9 cellular contexts compared by ENCODE assay signal in genomic region chr1:50978144-50978851, GRCh38. TPM values are rescaled to one million over a fixed set of nuclear protein-coding genes. Genes with fewer than 3 reads are reported as not detected.
DNase-seq lines count a peak whose midpoint lies in the region; ATAC-seq, FAIRE-seq and TF ChIP-seq lines count a peak whose summit lies in the region.
"Had no signal": no experiment of that assay in that cellular context is flagged by ENCODE, and none has a peak within 500 bp of the region (broad histone marks: within the 10 kb centered on the region; RNA-seq: fewer than 3 reads in every experiment).

No MANE protein-coding gene starts in this region.

- no peak for FAIRE-seq in astrocyte (lab: Jason Lieb, UNC)
- FAIRE-seq: islet of Langerhans had no signal

- WGBS in hepatocyte (ENCODE audit: low lambda C conversion rate, missing lambda C conversion rate) = 3% methylated on average over 35 of the region's 42 CpGs
- 2 to 7% (median 3%) methylated on average over 22 to 42 of the region's 42 CpGs for WGBS in psoas muscle, 3 donors

- DNase-seq in ELR (ENCODE audit: low read depth) (peak; percentile 84), HuH-7 (ENCODE audit: low spot score) (peak; percentile 54), Peyer's patch (peak in 2 of 3 donors; percentile 74 to 82), astrocyte (ENCODE audit: low read depth) (no peak), hepatocyte (ENCODE audit: low spot score) (peak; percentile 55), psoas muscle (peak; percentile 74 to 89), middle frontal gyrus (ENCODE audit: extremely low spot score, low spot score) (no peak)

- H3K9ac ChIP-seq in astrocyte (ENCODE audit: low read length) = peak overlapping the region; percentile 87

- H3K36me3 ChIP-seq in Peyer's patch = no peaks in the 10 kb centered on the region
- no peaks in the 10 kb centered on the region for H3K36me3 ChIP-seq in astrocyte (ENCODE audit: insufficient read depth, low read length)
- no peaks in the 10 kb centered on the region for H3K36me3 ChIP-seq in hepatocyte (replicated peaks; ENCODE audit: insufficient read depth, low read depth)
- H3K36me3 ChIP-seq in psoas muscle (ENCODE audit: insufficient read depth in 1 of 2, low read depth in 1 of 2) = no peaks in the 10 kb centered on the region

- intact Hi-C loops in psoas muscle (cut with DNase I) = no loop called here

- H4K20me1 ChIP-seq in astrocyte (ENCODE audit: insufficient read depth, low read length) (no peaks in the 10 kb centered on the region), hepatocyte (ENCODE audit: insufficient read depth, poor library complexity, severe bottlenecking) (no peaks in the 10 kb centered on the region)

- H3K9me3 Mint-ChIP-seq in astrocyte (ENCODE audit: unreplicated experiment) = no peaks in the 10 kb centered on the region

- H3K27me3 ChIP-seq in Peyer's patch (no peaks in the 10 kb centered on the region), astrocyte (ENCODE audit: insufficient read depth, low read length) (no peaks in the 10 kb centered on the region), hepatocyte (peaks cover 97% of the 10 kb centered on the region), psoas muscle (ENCODE audit: insufficient read depth in 3 of 3, low read length in 2 of 3) (no peaks in the 10 kb centered on the region)

- H3K4me1 Mint-ChIP-seq in astrocyte (ENCODE audit: low read depth, unreplicated experiment) = no peaks in the 10 kb centered on the region

- peak; percentile 22 to 29 for TF ChIP-seq POLR2A in Peyer's patch (IDR thresholded peaks at IDR 0.05)

- no peaks in the 10 kb centered on the region for H3K36me3 Mint-ChIP-seq in astrocyte (ENCODE audit: low read depth, unreplicated experiment)

- ATAC-seq in GM21528 (IDR thresholded peaks at IDR 0.05; ENCODE audit: low FRiP score, unreplicated experiment) (peak; percentile 40), psoas muscle (peak; percentile 87)

- H3K79me2 ChIP-seq in astrocyte (ENCODE audit: insufficient read depth, low read length) (no peaks in the 10 kb centered on the region), hepatocyte (no peaks in the 10 kb centered on the region)

- H3K4me3 ChIP-seq in Peyer's patch = peak overlapping the region; percentile 56 to 97 (median 74)
- H3K4me3 ChIP-seq in astrocyte (ENCODE audit: insufficient read depth, low read depth, low read length) = peak overlapping the region; percentile 71
- peak overlapping the region; percentile 11 for H3K4me3 ChIP-seq in hepatocyte
- H3K4me3 ChIP-seq in psoas muscle = peak overlapping the region; percentile 92

- no peak overlapping the region for H3K27ac Mint-ChIP-seq in astrocyte (ENCODE audit: unreplicated experiment)

- H3K9me2 ChIP-seq in hepatocyte (replicated peaks; ENCODE audit: insufficient read depth) = no peaks in the 10 kb centered on the region

- H2AFZ ChIP-seq in astrocyte (ENCODE audit: low read depth, low read length) (peak overlapping the region; percentile 96), hepatocyte (peak overlapping the region; percentile 21)

- H3K9me3 ChIP-seq in Peyer's patch (no peaks in the 10 kb centered on the region), astrocyte (ENCODE audit: insufficient read depth, low read depth, low read length) (no peaks in the 10 kb centered on the region), hepatocyte (ENCODE audit: low read depth) (no peaks in the 10 kb centered on the region), psoas muscle (no peaks in the 10 kb centered on the region)

- no peak for TF ChIP-seq CTCF in Peyer's patch (IDR thresholded peaks at IDR 0.05)
- no peak for TF ChIP-seq CTCF in astrocyte (IDR thresholded peaks at IDR 0.05; ENCODE audit: insufficient read depth, low read depth, low read length)
- no peak for TF ChIP-seq CTCF in hepatocyte (IDR thresholded peaks at IDR 0.05; ENCODE audit: poor library complexity)
- TF ChIP-seq CTCF in psoas muscle (IDR thresholded peaks at IDR 0.05) = no peak

- H3K27ac ChIP-seq in Peyer's patch = peak overlapping the region; percentile 77 to 96 (median 89)
- peak overlapping the region; percentile 66 for H3K27ac ChIP-seq in astrocyte (ENCODE audit: low read depth, low read length)
- H3K27ac ChIP-seq in hepatocyte = no peak overlapping the region
- peak overlapping the region; percentile 98 for H3K27ac ChIP-seq in psoas muscle

- peak overlapping the region; percentile 93 for H3K4me2 ChIP-seq in astrocyte (ENCODE audit: low read length)
- H3K4me2 ChIP-seq in hepatocyte = peak overlapping the region; percentile 94

- H3K27me3 Mint-ChIP-seq in astrocyte (ENCODE audit: low read depth, unreplicated experiment) = peaks cover 71% of the 10 kb centered on the region

- peak overlapping the region; percentile 73 for H3K4me3 Mint-ChIP-seq in astrocyte (ENCODE audit: unreplicated experiment)

- H3K4me1 ChIP-seq in Peyer's patch (peaks cover 0 to 9% (median 4%) of the 10 kb centered on the region in 4 donors), astrocyte (ENCODE audit: insufficient read depth, low read length) (peaks cover 6% of the 10 kb centered on the region), hepatocyte (ENCODE audit: insufficient read depth) (peaks cover 4% of the 10 kb centered on the region), psoas muscle (peaks cover 19% of the 10 kb centered on the region)

RNA-seq across cellular contexts. Expression of gene CDKN2C, which starts 8.3 kb away (rescaled TPM):
- total RNA-seq in Peyer's patch (10 to 100 TPM in 2 of 4 donors, 1 to 10 TPM in 2; 5.8 to 14.5 (median 9.5) TPM), astrocyte (0.43 and 0.60 TPM in 2 replicates), hepatocyte (2.8 and 4.5 TPM in 2 replicates), psoas muscle (1 to 10 TPM; 3.5 to 7.4 (median 6.5) TPM)
- polyA plus RNA-seq in hepatocyte (2.2 and 3.2 TPM in 2 replicates), psoas muscle (10 to 100 TPM in 1 of 3 donors, 1 to 10 TPM in 2; 4.6 to 12.7 (median 7.8) TPM)

RNA-seq across cellular contexts. Expression of gene FAF1, which starts 18.2 kb away (rescaled TPM):
- total RNA-seq in Peyer's patch (10 to 100 TPM; 36.9 to 77.6 (median 48.3) TPM), astrocyte (34.1 and 35.4 TPM in 2 replicates), hepatocyte (35.5 and 54.0 TPM in 2 replicates), psoas muscle (100 to 1,000 TPM in 3 of 4 donors, 10 to 100 TPM in 1; 84.0 to 120 (median 109) TPM)
- polyA plus RNA-seq in hepatocyte (25.7 and 36.2 TPM in 2 replicates), psoas muscle (100 to 1,000 TPM in 1 of 3 donors, 10 to 100 TPM in 2; 67.8 to 128 (median 71.8) TPM)

Comparison
In these comparisons a context has a peak if more than half of its experiments do, and no peak if none do; other contexts are left out.
1. DNase-seq: peak in ELR (single experiment), HuH-7 (single experiment), Peyer's patch (2 of 3), hepatocyte (single experiment) and psoas muscle (2 of 2); none in astrocyte (single experiment) and middle frontal gyrus (single experiment).
2. H3K4me3 ChIP-seq: peak in every context shown above with its lines; median percentile 92 in psoas muscle; 74 in Peyer's patch; 71 in astrocyte; 11 in hepatocyte.